5 cellular contexts compared by ENCODE assay signal in genomic region chrY:25048544-25048943, GRCh38. TPM values are rescaled to one million over a fixed set of nuclear protein-coding genes. Genes with fewer than 3 reads are reported as not detected.
"Had no signal": no experiment of that assay in that cellular context is flagged by ENCODE, and none has a peak within 500 bp of the region (broad histone marks: within the 10 kb centered on the region; RNA-seq: fewer than 3 reads in every experiment).

No MANE protein-coding gene starts in this region.

RNA-seq across cellular contexts. Expression of gene BPY2C, which starts 3.4 kb away (rescaled TPM):
- total RNA-seq: HepG2, HT-29, HT1080, IMR-90, K562 had no signal
